Comparison of ENCODE assay signal across 8 cellular contexts in genomic region chr1:85275701-85276289, GRCh38. TPM values are rescaled to one million over a fixed set of nuclear protein-coding genes. Genes with fewer than 3 reads are reported as not detected.
A peak's percentile ranks its signal among the peaks of the same experiment; 100 is the strongest.
DNase-seq lines count a peak whose midpoint lies in the region; ATAC-seq and TF ChIP-seq lines count a peak whose summit lies in the region.

No MANE protein-coding gene starts in this region.

- peak overlapping the region; percentile 92 for H3K4me3 ChIP-seq in PC-9
- peak overlapping the region; percentile 84 for H3K4me3 ChIP-seq in colonic mucosa
- H3K4me3 ChIP-seq in muscle layer of colon (ENCODE audit: low read depth in 1 of 2, low read length in 2 of 2): peak overlapping the region; percentile 87 to 99

- BruUV-seq in PC-9 (replicated peaks; lab: Mats Ljungman, UMichigan): TSS peak; percentile 53

- H3K9me3 ChIP-seq in PC-9 (ENCODE audit: insufficient read depth, low read depth) (peaks cover 4% of the 10 kb centered on the region), colonic mucosa (no peaks in the 10 kb centered on the region), muscle layer of colon (ENCODE audit: low read length) (no peaks in the 10 kb centered on the region)

- H3K27ac ChIP-seq in PC-9: peak overlapping the region; percentile 86
- peak overlapping the region; percentile 99 for H3K27ac ChIP-seq in colonic mucosa
- H3K27ac ChIP-seq in muscle layer of colon (ENCODE audit: low read depth, low read length): peak overlapping the region; percentile 92

- CTCF ChIA-PET in PC-9 (lab: Charles Lee): interaction anchor here (0.6 to 0.7 kb wide), 2 partner anchors 299 to 337 kb away, joined by 6 to 7 read pairs; no protein-coding TSS in a partner anchor

- H3K9me2 ChIP-seq in PC-9 (ENCODE audit: insufficient read depth): no peaks in the 10 kb centered on the region

- peak overlapping the region; percentile 78 for H2AFZ ChIP-seq in PC-9

- intact Hi-C loops in PC-9 (cut with micrococcal nuclease; ENCODE audit: unreplicated experiment) (loop anchor here (1.0 kb wide), 2 partner anchors 23 to 332 kb away; no protein-coding TSS in a partner anchor), colonic mucosa (cut with DNase I) (no loop called here)

- DNase-seq in ACHN: peak; percentile 26
- no peak for DNase-seq in PC-9
- DNase-seq in colonic mucosa: no peak
- no peak for DNase-seq in activated CD4-positive, CD25-positive, alpha-beta regulatory T cell treated with anti-CD3 and anti-CD28 coated beads, Interleukin-2, amount 50 U/mL, for 72 hours
- DNase-seq in amniotic stem cell (lab: John Stamatoyannopoulos, UW): no peak

- in situ Hi-C loops in ACHN (cut with HindIII; ENCODE audit: low pct_ligation_motif_present, low pct_unique_long_range_greater_than_20kb, low sequenced_read_pairs): no loop called here

- peaks cover 54% of the 10 kb centered on the region for H3K4me1 ChIP-seq in PC-9 (replicated peaks; ENCODE audit: insufficient read depth)
- H3K4me1 ChIP-seq in colonic mucosa: peaks cover 3% of the 10 kb centered on the region
- H3K4me1 ChIP-seq in muscle layer of colon (ENCODE audit: insufficient read depth, low read length): peaks cover 24% of the 10 kb centered on the region

- H3K79me2 ChIP-seq in PC-9 (ENCODE audit: low read depth): peaks cover 62% of the 10 kb centered on the region

- TF ChIP-seq CTCF in PC-9 (conservative IDR thresholded peaks at IDR 0.05) (no peak), colonic mucosa (IDR thresholded peaks at IDR 0.05) (no peak)

- H3K9ac ChIP-seq in colonic mucosa (ENCODE audit: low read depth in 2 of 2, low read length in 2 of 2) (peak overlapping the region; percentile 98 to 100), muscle layer of colon (ENCODE audit: low read length) (peak overlapping the region; percentile 97)

- peaks cover 26% of the 10 kb centered on the region for H3K36me3 ChIP-seq in PC-9 (ENCODE audit: low read depth)
- H3K36me3 ChIP-seq in colonic mucosa: no peaks in the 10 kb centered on the region
- peaks cover 6% of the 10 kb centered on the region for H3K36me3 ChIP-seq in muscle layer of colon (ENCODE audit: insufficient read depth, low read length)

- ATAC-seq in GM18907 (IDR thresholded peaks at IDR 0.05; ENCODE audit: unreplicated experiment): peak; percentile 18
- ATAC-seq in activated CD4-positive, CD25-positive, alpha-beta regulatory T cell treated with anti-CD3 and anti-CD28 coated beads, Interleukin-2, amount 50 U/mL, for 24 hours: no peak

- H3K27me3 ChIP-seq in PC-9 (ENCODE audit: insufficient read depth, low read depth) (no peaks in the 10 kb centered on the region), colonic mucosa (no peaks in the 10 kb centered on the region), muscle layer of colon (ENCODE audit: control insufficient read depth in 1 of 2, insufficient read depth in 2 of 2, low read length in 2 of 2) (no peaks in the 10 kb centered on the region)

- POLR2A ChIA-PET in PC-9 (lab: Charles Lee; ENCODE audit: unreplicated experiment): interaction anchor here (0.5 to 1.3 kb wide), 12 partner anchors 22 to 641 kb away, joined by 3 to 11 read pairs (median 4); no protein-coding TSS in a partner anchor

- peak overlapping the region; percentile 90 for H3K4me2 ChIP-seq in PC-9

- peaks cover 14% of the 10 kb centered on the region; the same call in 1 of the 2 replicates for H4K20me1 ChIP-seq in PC-9 (ENCODE audit: insufficient read depth)

- H3F3A ChIP-seq in PC-9 (ENCODE audit: insufficient read depth, low read depth): peaks cover 54% of the 10 kb centered on the region

RNA-seq across cellular contexts. Expression of gene BCL10, which starts 0.6 kb away (rescaled TPM):
- 30.4 and 32.0 TPM in 2 replicates for total RNA-seq in PC-9 (2021)
- 100 to 1,000 TPM in 1 of 2 donors, 10 to 100 TPM in 1; 80.7 to 167 TPM for total RNA-seq in colonic mucosa

RNA-seq across cellular contexts. Expression of gene C1orf52, which starts 16.3 kb away (rescaled TPM):
- total RNA-seq in PC-9 (2021) (20.7 and 23.3 TPM in 2 replicates), colonic mucosa (10 to 100 TPM; 11.3 to 19.9 TPM)
